2 cellular contexts compared by ENCODE assay signal in genomic region chrX:10140264-10140663, GRCh38.
TF ChIP-seq lines count a peak whose summit lies in the region.

No MANE protein-coding gene starts in this region.

TF ChIP-seq in WTC11, 78 proteins besides CTCF, POLR2A, EP300 and RAD21:
- peak; percentile 76 for TF ChIP-seq ZNF121 (CRISPR knock-in tag; IDR thresholded peaks at IDR 0.05)
- no peak for TF ChIP-seq NFE2L1 (CRISPR knock-in tag; IDR thresholded peaks at IDR 0.05)

TF ChIP-seq in H1, 55 proteins besides CTCF, POLR2A, EP300 and RAD21 (continued from another document):
- TF ChIP-seq POU5F1 (IDR thresholded peaks at IDR 0.05; ENCODE audit: low read depth, low read length) (no peak), JUND (IDR thresholded peaks at IDR 0.05; ENCODE audit: low read length) (no peak), JUN (IDR thresholded peaks at IDR 0.05; ENCODE audit: low read depth, low read length) (no peak), KDM5A (IDR thresholded peaks at IDR 0.05; ENCODE audit: low read length) (no peak), CREB1 (IDR thresholded peaks at IDR 0.05) (no peak), SUZ12 (IDR thresholded peaks at IDR 0.05; ENCODE audit: low read length) (no peak), TAF7 (optimal IDR thresholded peaks at IDR 0.05; ENCODE audit: borderline replicate concordance, low read depth, low read length) (no peak), CBX8 (IDR thresholded peaks at IDR 0.05; ENCODE audit: borderline replicate concordance, low read depth, low read length) (no peak), CEBPB (IDR thresholded peaks at IDR 0.05; ENCODE audit: low read depth, low read length) (no peak), TCF12 (IDR thresholded peaks at IDR 0.05; ENCODE audit: low read depth, low read length) (no peak), EGR1 (IDR thresholded peaks at IDR 0.05; ENCODE audit: borderline replicate concordance, low read depth, low read length) (no peak), E2F6 (IDR thresholded peaks at IDR 0.05) (no peak), CBX5 (IDR thresholded peaks at IDR 0.05; ENCODE audit: low read depth, low read length) (no peak), NANOG (IDR thresholded peaks at IDR 0.05; ENCODE audit: insufficient read depth, low read depth, low read length, poor library complexity, severe bottlenecking) (no peak), RFX5 (IDR thresholded peaks at IDR 0.05; ENCODE audit: borderline replicate concordance, low read depth, low read length) (no peak), TEAD4 (IDR thresholded peaks at IDR 0.05; ENCODE audit: low read depth, low read length) (no peak)
- TF ChIP-seq, protein P1, sequence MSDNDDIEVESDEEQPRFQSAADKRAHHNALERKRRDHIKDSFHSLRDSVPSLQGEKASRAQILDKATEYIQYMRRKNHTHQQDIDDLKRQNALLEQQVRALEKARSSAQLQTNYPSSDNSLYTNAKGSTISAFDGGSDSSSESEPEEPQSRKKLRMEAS (IDR thresholded peaks at IDR 0.05): no peak
